ENCODE assay signal across 21 cellular contexts in genomic region chr3:140006331-140006730, GRCh38.
A peak's percentile ranks its signal among the peaks of the same experiment; 100 is the strongest.
DNase-seq lines count a peak whose midpoint lies in the region; TF ChIP-seq lines count a peak whose summit lies in the region.
"Had no signal": no experiment of that assay in that cellular context is flagged by ENCODE, and none has a peak within 500 bp of the region (broad histone marks: within the 10 kb centered on the region; RNA-seq: fewer than 3 reads in every experiment).

No MANE protein-coding gene starts in this region.

- TF ChIP-seq POLR2A in vagina (IDR thresholded peaks at IDR 0.05) = no peak

- no peaks in the 10 kb centered on the region for H3K4me1 Mint-ChIP-seq in activated T-helper 1 cell treated with anti-CD3 and anti-CD28 coated beads, Interleukin-12 subunit alpha, Interleukin-12 subunit beta, Interleukin-2, Interleukin-4 antibody, amounts not matched to agents 30 ng/mL and 10 ng/mL and 1 ng/mL, durations not matched to agents 14 hours and 24 hours and 36 hours (ENCODE audit: low read depth)

- H3K4me1 ChIP-seq in vagina = no peaks in the 10 kb centered on the region
- H3K4me1 ChIP-seq: BLaER1 had no signal

- H3K27me3 ChIP-seq in vagina = no peaks in the 10 kb centered on the region
- H3K27me3 ChIP-seq: BLaER1 had no signal

- H3K4me3 Mint-ChIP-seq in activated T-helper 1 cell treated with anti-CD3 and anti-CD28 coated beads, Interleukin-12 subunit alpha, Interleukin-12 subunit beta, Interleukin-2, Interleukin-4 antibody, amounts not matched to agents 30 ng/mL and 10 ng/mL and 1 ng/mL, durations not matched to agents 14 hours and 24 hours and 36 hours = no peak overlapping the region
- H3K4me3 Mint-ChIP-seq: CD4-positive, alpha-beta T cell; H9; HFFc6 had no signal

- H3K9me3 ChIP-seq in vagina = no peaks in the 10 kb centered on the region
- H3K9me3 ChIP-seq: BLaER1 had no signal

- intact Hi-C loops in vagina (cut with DNase I) = no loop called here
- intact Hi-C loops in activated T-helper 1 cell treated with anti-CD3 and anti-CD28 coated beads, Interleukin-12 subunit alpha, Interleukin-12 subunit beta, Interleukin-2, Interleukin-4 antibody, amounts not matched to agents 30 ng/mL and 10 ng/mL and 1 ng/mL, durations not matched to agents 14 hours and 24 hours and 36 hours (cut with micrococcal nuclease) = no loop called here

- no peaks in the 10 kb centered on the region for H3K36me3 Mint-ChIP-seq in activated T-helper 1 cell treated with anti-CD3 and anti-CD28 coated beads, Interleukin-12 subunit alpha, Interleukin-12 subunit beta, Interleukin-2, Interleukin-4 antibody, amounts not matched to agents 30 ng/mL and 10 ng/mL and 1 ng/mL, durations not matched to agents 14 hours and 24 hours and 36 hours (ENCODE audit: low read depth)

- TF ChIP-seq CTCF in vagina (IDR thresholded peaks at IDR 0.05) = no peak

- H3K4me3 ChIP-seq in vagina = no peak overlapping the region
- H3K4me3 ChIP-seq: BLaER1, GM23248 had no signal

- H3K27ac Mint-ChIP-seq in activated T-helper 1 cell treated with anti-CD3 and anti-CD28 coated beads, Interleukin-12 subunit alpha, Interleukin-12 subunit beta, Interleukin-2, Interleukin-4 antibody, amounts not matched to agents 30 ng/mL and 10 ng/mL and 1 ng/mL, durations not matched to agents 14 hours and 24 hours and 36 hours = no peak overlapping the region
- H3K27ac Mint-ChIP-seq: CD4-positive, alpha-beta T cell; H9; HFFc6 had no signal

- H3K27me3 Mint-ChIP-seq in activated T-helper 1 cell treated with anti-CD3 and anti-CD28 coated beads, Interleukin-12 subunit alpha, Interleukin-12 subunit beta, Interleukin-2, Interleukin-4 antibody, amounts not matched to agents 30 ng/mL and 10 ng/mL and 1 ng/mL, durations not matched to agents 14 hours and 24 hours and 36 hours (ENCODE audit: insufficient read depth) = peaks cover 9% of the 10 kb centered on the region

- H3K9me3 Mint-ChIP-seq in activated T-helper 1 cell treated with anti-CD3 and anti-CD28 coated beads, Interleukin-12 subunit alpha, Interleukin-12 subunit beta, Interleukin-2, Interleukin-4 antibody, amounts not matched to agents 30 ng/mL and 10 ng/mL and 1 ng/mL, durations not matched to agents 14 hours and 24 hours and 36 hours = no peaks in the 10 kb centered on the region
- H3K9me3 Mint-ChIP-seq: CD4-positive, alpha-beta T cell; H9 had no signal

- no peak overlapping the region for H3K27ac ChIP-seq in vagina
- H3K27ac ChIP-seq: BLaER1, GM23248 had no signal

- no peaks in the 10 kb centered on the region for H3K36me3 ChIP-seq in vagina
- H3K36me3 ChIP-seq: BLaER1 had no signal

- peak; percentile 50 for DNase-seq in NCI-H446 treated with DMSO at 0.1 percent for 48 hours (lab: John Stamatoyannopoulos, UW)
- DNase-seq in NCI-H82 (lab: John Stamatoyannopoulos, UW) = peak; percentile 92
- peak; percentile 5 for DNase-seq in islet precursor cell
- peak; percentile 12 to 27 for DNase-seq in vagina (ENCODE audit: extremely low spot score in 2 of 2)
- DNase-seq in activated effector memory CD4-positive, alpha-beta T cell treated with anti-CD3 and anti-CD28 coated beads, Interleukin-2, amount 50 U/mL, for 16 hours = no peak
- DNase-seq in G401 (ENCODE audit: low spot score) = no peak
- no peak for DNase-seq in activated T-helper 1 cell treated with anti-CD3 and anti-CD28 coated beads, Interleukin-12 subunit alpha, Interleukin-12 subunit beta, Interleukin-2, Interleukin-4 antibody, amounts not matched to agents 30 ng/mL and 10 ng/mL and 1 ng/mL, durations not matched to agents 14 hours and 24 hours and 36 hours (ENCODE audit: low spot score)
- DNase-seq: ACHN; CD4-positive, alpha-beta T cell; COR-L47; GM23248; H9; HFFc6; KBM-7; NCI-H1092 treated with DMSO at 0.1 percent for 48 hours; NCI-H1436 treated with DMSO at 0.1 percent for 48 hours; NCI-H2029; NCI-H345; NK-92 treated with Interleukin-12 subunit alpha and Interleukin-12 subunit beta, amount 100 ng/mL, for 24 hours; SIG-M5 had no signal

- in situ Hi-C loops in G401 (cut with HindIII; ENCODE audit: low sequenced_read_pairs) = no loop called here

Comparison
In these comparisons a context has a peak if more than half of its experiments do, and no peak if none do; other contexts are left out.
1. DNase-seq: peak in NCI-H446 treated with DMSO at 0.1 percent for 48 hours (single experiment), NCI-H82 (single experiment), islet precursor cell (single experiment) and vagina (2 of 2); none in activated effector memory CD4-positive, alpha-beta T cell treated with anti-CD3 and anti-CD28 coated beads, Interleukin-2, amount 50 U/mL, for 16 hours (single experiment), G401 (single experiment) and activated T-helper 1 cell treated with anti-CD3 and anti-CD28 coated beads, Interleukin-12 subunit alpha, Interleukin-12 subunit beta, Interleukin-2, Interleukin-4 antibody, amounts not matched to agents 30 ng/mL and 10 ng/mL and 1 ng/mL, durations not matched to agents 14 hours and 24 hours and 36 hours (single experiment).